In genomic region chr2:160194351-160194750, GRCh38 we compare ENCODE assay signal across 25 cellular contexts. TPM values are rescaled to one million over a fixed set of nuclear protein-coding genes. Genes with fewer than 3 reads are reported as not detected.
DNase-seq lines count a peak whose midpoint lies in the region; TF ChIP-seq lines count a peak whose summit lies in the region.
"Had no signal": no experiment of that assay in that cellular context is flagged by ENCODE, and none has a peak within 500 bp of the region (broad histone marks: within the 10 kb centered on the region; RNA-seq: fewer than 3 reads in every experiment).

No MANE protein-coding gene starts in this region.

- H3K23ac ChIP-seq in trophoblast cell (ENCODE audit: low read length), result no peak overlapping the region

- no peak overlapping the region for H2BK12ac ChIP-seq in trophoblast cell (ENCODE audit: low read length)

- no peak overlapping the region for H3K4ac ChIP-seq in trophoblast cell (ENCODE audit: low read depth, low read length)

- H3K4me3 ChIP-seq in trophoblast cell (ENCODE audit: low read depth, low read length), result no peak overlapping the region
- H3K4me3 ChIP-seq: BLaER1 treated with 17β-estradiol and CSF1 and Interleukin-3, amounts not matched to agents 10 nM and 100 nM; esophagus muscularis mucosa; GM12878; GM23338; tibial artery had no signal

- H3K18ac ChIP-seq in trophoblast cell (ENCODE audit: low read length), result no peak overlapping the region

- peaks cover 12 to 27% of the 10 kb centered on the region in 2 experiments for H3K36me3 ChIP-seq in trophoblast cell (ENCODE audit: control insufficient read depth in 1 of 2, insufficient read depth in 2 of 2, low read length in 2 of 2)
- H3K36me3 ChIP-seq: BLaER1 treated with 17β-estradiol and CSF1 and Interleukin-3, amounts not matched to agents 10 nM and 100 nM; esophagus muscularis mucosa; tibial artery had no signal

- no peak for TF ChIP-seq CTCF in MCF 10A (IDR thresholded peaks at IDR 0.05; ENCODE audit: unreplicated experiment)

- DNase-seq in Daoy (ENCODE audit: low read depth) (peak; percentile 35), NCI-H2171 (lab: John Stamatoyannopoulos, UW) (peak; percentile 16), MCF 10A (ENCODE audit: unreplicated experiment) (peak; percentile 43), trophoblast cell (peak; percentile 42 to 53), amygdala (lab: John Stamatoyannopoulos, UW) (no peak), NOMO-1 (lab: John Stamatoyannopoulos, UW; ENCODE audit: unreplicated experiment in 2 of 2) (no peak), ureter (ENCODE audit: low spot score) (no peak), DMS79 treated with DMSO at 0.1 percent for 48 hours (lab: John Stamatoyannopoulos, UW) (no peak)
- DNase-seq: activated effector memory CD4-positive, alpha-beta T cell treated with anti-CD3 and anti-CD28 coated beads, Interleukin-2, amount 50 U/mL, for 16 hours; activated T-cell treated with anti-CD3 and anti-CD28 coated beads for 4 hours; effector CD4-positive, alpha-beta T cell; kidney glomerular epithelial cell; mesenchymal stem cell; NCI-H2107; NCI-H526 treated with DMSO at 0.1 percent for 48 hours; retina; SHP77; stimulated activated CD4-positive, alpha-beta T cell treated with anti-CD3 and anti-CD28 coated beads, Interleukin-4, amount 100 ng/mL, for 24 hours; tibial artery had no signal

- H4K91ac ChIP-seq in trophoblast cell (ENCODE audit: low read depth, low read length), result no peak overlapping the region

- H3K14ac ChIP-seq in trophoblast cell (ENCODE audit: low read length), result no peak overlapping the region

- intact Hi-C loops in MCF 10A (cut with micrococcal nuclease), result no loop called here

- no peak overlapping the region for H4K8ac ChIP-seq in trophoblast cell (ENCODE audit: low read depth, low read length)

- no peak overlapping the region for H3K4me3 Mint-ChIP-seq in MCF 10A (ENCODE audit: unreplicated experiment)
- H3K4me3 Mint-ChIP-seq: activated CD4-positive, alpha-beta memory T cell treated with anti-CD3 and anti-CD28 coated beads, Interleukin-2, amount 10 ng/mL, durations not matched to agents 7 days and 5 days; GM23338; stimulated activated naive CD8-positive, alpha-beta T cell treated with anti-CD3 and anti-CD28 coated beads, Interleukin-15, Interleukin-2, amounts not matched to agents 100 ng/mL and 50 ng/mL, for 24 hours had no signal

- no peak overlapping the region for H3K27ac ChIP-seq in trophoblast cell (ENCODE audit: low read depth, low read length)
- H3K27ac ChIP-seq: BLaER1 treated with 17β-estradiol and CSF1 and Interleukin-3, amounts not matched to agents 10 nM and 100 nM; esophagus muscularis mucosa; tibial artery had no signal

- POLR2A ChIA-PET in MCF 10A (lab: Yijun Ruan, JAX), result interaction anchor here (1.0 to 2.1 kb wide), 6 partner anchors 13 to 85 kb away, joined by 3 to 7 read pairs (median 3); no protein-coding TSS in a partner anchor

- no peak overlapping the region for H2BK120ac ChIP-seq in trophoblast cell (ENCODE audit: insufficient read depth, low read length, poor library complexity)

- H3K9me3 Mint-ChIP-seq in MCF 10A (ENCODE audit: unreplicated experiment), result no peaks in the 10 kb centered on the region
- H3K9me3 Mint-ChIP-seq: activated CD4-positive, alpha-beta memory T cell treated with anti-CD3 and anti-CD28 coated beads, Interleukin-2, amount 10 ng/mL, durations not matched to agents 7 days and 5 days; GM23338; stimulated activated naive CD8-positive, alpha-beta T cell treated with anti-CD3 and anti-CD28 coated beads, Interleukin-15, Interleukin-2, amounts not matched to agents 100 ng/mL and 50 ng/mL, for 24 hours had no signal

- peaks cover 6 to 15% of the 10 kb centered on the region in 2 experiments for H3K4me1 ChIP-seq in trophoblast cell (ENCODE audit: control insufficient read depth in 1 of 2, insufficient read depth in 2 of 2, low read length in 2 of 2)
- H3K4me1 ChIP-seq: BLaER1 treated with 17β-estradiol and CSF1 and Interleukin-3, amounts not matched to agents 10 nM and 100 nM; esophagus muscularis mucosa had no signal

- H3K27me3 Mint-ChIP-seq in MCF 10A (ENCODE audit: insufficient read depth, unreplicated experiment), result no peaks in the 10 kb centered on the region

- no peak overlapping the region for H2AFZ ChIP-seq in trophoblast cell (ENCODE audit: insufficient read depth, low read length, poor library complexity)

- CTCF ChIA-PET in MCF 10A (lab: Yijun Ruan, JAX), result interaction anchor here (0.5 to 1.6 kb wide), 4 partner anchors 11 to 1197 kb away, joined by 3 to 7 read pairs (median 5); no protein-coding TSS in a partner anchor

- no peak overlapping the region for H3K9ac ChIP-seq in trophoblast cell (ENCODE audit: low read length)
- H3K9ac ChIP-seq: BLaER1 treated with 17β-estradiol and CSF1 and Interleukin-3, amounts not matched to agents 10 nM and 100 nM had no signal

- no TSS peak for BruUV-seq in MCF 10A (replicated peaks; lab: Mats Ljungman, UMichigan)

- peaks cover 8% of the 10 kb centered on the region for H3K79me2 ChIP-seq in trophoblast cell (ENCODE audit: control insufficient read depth, insufficient read depth, low read length, poor library complexity)

- H4K12ac ChIP-seq in trophoblast cell (ENCODE audit: low read depth, low read length), result no peak overlapping the region

- no peak overlapping the region for H2AK5ac ChIP-seq in trophoblast cell (ENCODE audit: low read length)

- H3K4me1 Mint-ChIP-seq in MCF 10A (ENCODE audit: insufficient read depth, unreplicated experiment), result peaks cover 23% of the 10 kb centered on the region
- H3K4me1 Mint-ChIP-seq: GM23338 had no signal

- H2BK5ac ChIP-seq in trophoblast cell (ENCODE audit: low read depth, low read length, poor library complexity), result no peak overlapping the region

- no peak overlapping the region for H3K27ac Mint-ChIP-seq in MCF 10A (ENCODE audit: low read depth, unreplicated experiment)
- H3K27ac Mint-ChIP-seq: activated CD4-positive, alpha-beta memory T cell treated with anti-CD3 and anti-CD28 coated beads, Interleukin-2, amount 10 ng/mL, durations not matched to agents 7 days and 5 days; GM23338; stimulated activated naive CD8-positive, alpha-beta T cell treated with anti-CD3 and anti-CD28 coated beads, Interleukin-15, Interleukin-2, amounts not matched to agents 100 ng/mL and 50 ng/mL, for 24 hours had no signal

- H3K9me3 ChIP-seq in trophoblast cell (ENCODE audit: insufficient read depth, low read depth, low read length), result no peaks in the 10 kb centered on the region
- H3K9me3 ChIP-seq: BLaER1 treated with 17β-estradiol and CSF1 and Interleukin-3, amounts not matched to agents 10 nM and 100 nM; esophagus muscularis mucosa; tibial artery had no signal

- no peaks in the 10 kb centered on the region for H3K27me3 ChIP-seq in trophoblast cell (ENCODE audit: insufficient read depth, low read length)
- H3K27me3 ChIP-seq: BLaER1 treated with 17β-estradiol and CSF1 and Interleukin-3, amounts not matched to agents 10 nM and 100 nM; esophagus muscularis mucosa; tibial artery had no signal

- WGBS in trophoblast cell (ENCODE audit: extremely low coverage, insufficient coverage, insufficient read length), result no CpG with 5 or more reads among the region's 2 CpGs

- peaks cover 10% of the 10 kb centered on the region for H3K36me3 Mint-ChIP-seq in MCF 10A (ENCODE audit: insufficient read depth, unreplicated experiment)

- H3K4me2 ChIP-seq in trophoblast cell (ENCODE audit: low read length), result peak overlapping the region; percentile 6
- H3K4me2 ChIP-seq: BLaER1 treated with 17β-estradiol and CSF1 and Interleukin-3, amounts not matched to agents 10 nM and 100 nM; GM23338 had no signal

- H3K79me1 ChIP-seq in trophoblast cell (ENCODE audit: low read length), result peaks cover 2% of the 10 kb centered on the region

RNA-seq across cellular contexts. Expression of gene ITGB6, which starts 5.7 kb away (rescaled TPM):
- 3.1 and 4.2 TPM in 2 replicates for total RNA-seq in Daoy (2014; rRNA removed; shearing (Covaris generic))
- 3.8 and 6.9 TPM in 2 replicates for total RNA-seq in MCF 10A (2022)
- 100 and 101 TPM in 2 replicates for polyA plus RNA-seq in trophoblast cell (2013)
- 96.3 TPM for total RNA-seq in ureter
- total RNA-seq: activated CD4-positive, alpha-beta memory T cell treated with anti-CD3 and anti-CD28 coated beads, Interleukin-2, amount 10 ng/mL, durations not matched to agents 7 days and 5 days; GM12878; GM23338 had no signal
- polyA plus RNA-seq: GM23338 had no signal

Comparison
In these comparisons a context has a peak if more than half of its experiments do, and no peak if none do; other contexts are left out.
1. DNase-seq: peak in Daoy (single experiment), NCI-H2171 (single experiment), MCF 10A (single experiment) and trophoblast cell (2 of 2); none in amygdala (0 of 56), NOMO-1 (0 of 2), ureter (single experiment) and DMS79 treated with DMSO at 0.1 percent for 48 hours (single experiment).
2. RNA of gene ITGB6, which starts 5.7 kb away (total RNA-seq): 96.3 TPM in ureter (single experiment); 3.8 to 6.9 TPM in MCF 10A and 3.1 to 4.2 TPM in Daoy; every median in the first group is over 10 times any median in the second.